Comparison of ENCODE assay signal across 10 cellular contexts in the genomic region with DNA sequence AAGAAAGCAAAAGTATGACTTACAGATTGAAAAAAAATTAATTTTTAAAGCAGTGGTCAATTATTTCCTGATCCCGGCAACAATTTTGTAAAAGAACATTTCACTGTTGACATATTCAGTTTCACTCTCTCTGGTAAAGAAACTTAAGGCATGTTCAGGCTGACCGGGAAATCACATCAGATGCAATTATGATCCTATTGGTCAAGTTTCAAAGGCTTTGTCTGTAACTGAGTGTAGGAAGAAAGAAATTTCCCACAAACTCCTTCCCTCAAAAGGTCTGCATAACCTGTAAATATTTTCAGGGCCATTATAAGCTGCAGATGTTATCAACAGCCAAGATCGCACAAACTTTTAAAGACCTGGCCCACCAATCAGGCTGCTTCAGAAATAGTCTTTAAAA.
DNase-seq lines count a peak whose midpoint lies in the region; ATAC-seq and TF ChIP-seq lines count a peak whose summit lies in the region.
"Had no signal": no experiment of that assay in that cellular context is flagged by ENCODE, and none has a peak within 500 bp of the region (broad histone marks: within the 10 kb centered on the region; RNA-seq: fewer than 3 reads in every experiment).

No MANE protein-coding gene starts in this region.

- H3K36me3 ChIP-seq in HCT116 (ENCODE audit: control insufficient read depth in 1 of 2, insufficient read depth in 2 of 2, low read length in 2 of 2) (no peaks in the 10 kb centered on the region), PC-3 (ENCODE audit: low read depth, low read length) (no peaks in the 10 kb centered on the region), smooth muscle cell (ENCODE audit: low read depth) (no peaks in the 10 kb centered on the region)

- H4K20me1 ChIP-seq in HCT116 (ENCODE audit: insufficient read depth) (no peaks in the 10 kb centered on the region), PC-3 (ENCODE audit: low read length) (no peaks in the 10 kb centered on the region), smooth muscle cell (ENCODE audit: low read depth) (no peaks in the 10 kb centered on the region)

- H3K4me1 Mint-ChIP-seq in effector memory CD8-positive, alpha-beta T cell (ENCODE audit: low read depth in 2 of 2): no peaks in the 10 kb centered on the region

- peaks cover 9% of the 10 kb centered on the region; the same call in 1 of the 2 replicates for H3K27me3 ChIP-seq in HCT116 (ENCODE audit: insufficient read depth, low read length)
- peaks cover 29% of the 10 kb centered on the region for H3K27me3 ChIP-seq in PC-3 (ENCODE audit: low read length)
- H3K27me3 ChIP-seq in smooth muscle cell (ENCODE audit: low read depth): no peaks in the 10 kb centered on the region

- no peak for ATAC-seq in HCT116
- no peak for ATAC-seq in PC-3
- no peak for ATAC-seq in GM21360 (IDR thresholded peaks at IDR 0.05; ENCODE audit: unreplicated experiment)
- no peak for ATAC-seq in effector memory CD8-positive, alpha-beta T cell (replicated peaks)

- 54% methylated on average over 3 of the region's 3 CpGs for WGBS in smooth muscle cell (ENCODE audit: low lambda C conversion rate)

- TF ChIP-seq CTCF in HCT116 (IDR thresholded peaks at IDR 0.05 in 2 of 3, conservative IDR thresholded peaks at IDR 0.05 in 1 of 3; ENCODE audit: borderline replicate concordance in 1 of 3, insufficient read depth in 1 of 3, low read depth in 2 of 3, low read length in 2 of 3) (no peak), PC-3 (conservative IDR thresholded peaks at IDR 0.05; ENCODE audit: low read depth, low read length) (no peak), smooth muscle cell (IDR thresholded peaks at IDR 0.05; ENCODE audit: borderline replicate concordance, insufficient read depth, poor library complexity, severe bottlenecking) (no peak)

- CTCF ChIA-PET in HCT116 (lab: Charles Lee): interaction anchor here (1.1 to 3.4 kb wide), 3 partner anchors 15 to 633 kb away, joined by 4 to 10 read pairs (median 5); no protein-coding TSS in a partner anchor
- CTCF ChIA-PET in PC-3 (lab: Charles Lee): no interaction called here

- H3K9ac ChIP-seq in HCT116 (ENCODE audit: low read length): no peak overlapping the region
- no peak overlapping the region for H3K9ac ChIP-seq in PC-3 (ENCODE audit: low read length)
- no peak overlapping the region for H3K9ac ChIP-seq in smooth muscle cell (ENCODE audit: low read depth)

- no peaks in the 10 kb centered on the region for H3K9me3 ChIP-seq in HCT116 (ENCODE audit: control insufficient read depth in 1 of 2, insufficient read depth in 1 of 2, low read depth in 1 of 2, low read length in 2 of 2)
- H3K9me3 ChIP-seq in PC-3 (ENCODE audit: low read length): no peaks in the 10 kb centered on the region
- no peaks in the 10 kb centered on the region for H3K9me3 ChIP-seq in smooth muscle cell (replicated peaks; ENCODE audit: low read depth)

- H3K4me3 ChIP-seq in HCT116 (replicated peaks in 1 of 2; ENCODE audit: low read depth in 1 of 2, low read length in 2 of 2) (no peak overlapping the region), PC-3 (ENCODE audit: low read length) (no peak overlapping the region), smooth muscle cell (no peak overlapping the region)

- H3K27ac Mint-ChIP-seq in effector memory CD8-positive, alpha-beta T cell: no peak overlapping the region
- H3K27ac Mint-ChIP-seq: B cell; CD4-positive, alpha-beta T cell had no signal

- H3K36me3 Mint-ChIP-seq in effector memory CD8-positive, alpha-beta T cell (ENCODE audit: insufficient read depth): no peaks in the 10 kb centered on the region

- RAD21 ChIA-PET in HCT116 (lab: Charles Lee; ENCODE audit: low non-redundant PET in 1 of 2, low total read pairs in 2 of 2, uncharacterized antibody in 2 of 2, unreplicated experiment in 2 of 2): no interaction called here

- DNase-seq in HCT116 (ENCODE audit: low read depth, low spot score): no peak
- no peak for DNase-seq in PC-3
- DNase-seq in fibroblast of peridontal ligament (ENCODE audit: extremely low read depth): peak; percentile 29
- DNase-seq in smooth muscle cell (lab: John Stamatoyannopoulos, UW; ENCODE audit: unreplicated experiment): no peak
- DNase-seq in effector memory CD8-positive, alpha-beta T cell: no peak
- no peak for DNase-seq in retina
- DNase-seq: NCI-H1436 treated with DMSO at 0.1 percent for 48 hours had no signal

- TF ChIP-seq POLR2A in HCT116 (IDR thresholded peaks at IDR 0.05; ENCODE audit: borderline replicate concordance, extremely low read depth, insufficient read depth, insufficient read length): no peak

- H3K27me3 Mint-ChIP-seq in effector memory CD8-positive, alpha-beta T cell: peaks cover 5 to 30% of the 10 kb centered on the region in 2 donors

- H3K9me2 ChIP-seq in HCT116 (ENCODE audit: insufficient read depth) (no peaks in the 10 kb centered on the region), PC-3 (replicated peaks; ENCODE audit: low read length) (no peaks in the 10 kb centered on the region)

- POLR2A ChIA-PET in HCT116 (lab: Charles Lee): interaction anchor here (0.8 kb wide), 1 partner anchor 439 kb away, joined by 3 read pairs; no protein-coding TSS in a partner anchor
- POLR2A ChIA-PET in PC-3 (lab: Charles Lee; ENCODE audit: unreplicated experiment): no interaction called here

- no peaks in the 10 kb centered on the region for H3F3A ChIP-seq in PC-3 (ENCODE audit: low read length, unreplicated experiment)
- no peaks in the 10 kb centered on the region for H3F3A ChIP-seq in smooth muscle cell (ENCODE audit: low read depth)

- H3K27ac ChIP-seq in HCT116 (ENCODE audit: low read depth, low read length): no peak overlapping the region
- H3K27ac ChIP-seq in PC-3 (ENCODE audit: low read length): no peak overlapping the region
- peak overlapping the region; percentile 29 for H3K27ac ChIP-seq in smooth muscle cell (ENCODE audit: low read depth)

- TF ChIP-seq RAD21 in HCT116 (IDR thresholded peaks at IDR 0.05; ENCODE audit: low read depth): no peak

- H3K79me2 ChIP-seq in HCT116 (ENCODE audit: insufficient read depth, low read length) (no peaks in the 10 kb centered on the region), PC-3 (ENCODE audit: low read length) (no peaks in the 10 kb centered on the region), smooth muscle cell (ENCODE audit: low read depth) (no peaks in the 10 kb centered on the region)

- H2AFZ ChIP-seq in HCT116 (ENCODE audit: low read depth, low read length, poor library complexity, severe bottlenecking): no peak overlapping the region
- H2AFZ ChIP-seq in PC-3 (ENCODE audit: low read length): no peak overlapping the region
- H2AFZ ChIP-seq in smooth muscle cell (ENCODE audit: low read depth): no peak overlapping the region

- H3K4me1 ChIP-seq in HCT116 (ENCODE audit: control insufficient read depth in 1 of 2, insufficient read depth in 2 of 2, low read length in 2 of 2) (no peaks in the 10 kb centered on the region; a peak in 1 of 4 replicates), PC-3 (ENCODE audit: insufficient read depth, low read length) (peaks cover 9% of the 10 kb centered on the region), smooth muscle cell (ENCODE audit: low read depth) (peaks cover 16% of the 10 kb centered on the region)

- intact Hi-C loops in HCT116 (cut with micrococcal nuclease): loop anchor here (1.0 to 5.0 kb wide), 5 partner anchors 216 to 770 kb away; no protein-coding TSS in a partner anchor
- intact Hi-C loops in PC-3 (cut with micrococcal nuclease): loop anchor here (1.0 to 5.0 kb wide), 2 partner anchors 204 to 633 kb away; partner anchors contain the start of gene IGF1R

- H3K9me3 Mint-ChIP-seq in effector memory CD8-positive, alpha-beta T cell: peaks cover 0 to under 1% of the 10 kb centered on the region in 2 donors
- H3K9me3 Mint-ChIP-seq: CD4-positive, alpha-beta T cell had no signal

- H3K4me2 ChIP-seq in HCT116 (ENCODE audit: low read length): peak overlapping the region; percentile 30; the same call in 1 of the 2 replicates
- peak overlapping the region; percentile 56 for H3K4me2 ChIP-seq in PC-3 (ENCODE audit: low read length)
- peak overlapping the region; percentile 26 for H3K4me2 ChIP-seq in smooth muscle cell

- H3K4me3 Mint-ChIP-seq in effector memory CD8-positive, alpha-beta T cell: no peak overlapping the region
- H3K4me3 Mint-ChIP-seq: B cell; CD4-positive, alpha-beta T cell had no signal

- BruUV-seq in HCT116 (replicated peaks; lab: Mats Ljungman, UMichigan): no TSS peak
- BruUV-seq in PC-3 (replicated peaks; lab: Mats Ljungman, UMichigan): no TSS peak

TF ChIP-seq in HCT116, 20 proteins besides CTCF, POLR2A, EP300 and RAD21:
- TF ChIP-seq SIN3A (IDR thresholded peaks at IDR 0.05; ENCODE audit: low read depth) (no peak), EZH2 (IDR thresholded peaks at IDR 0.05) (no peak), EZH2phosphoT487 (IDR thresholded peaks at IDR 0.05; ENCODE audit: borderline replicate concordance) (no peak)
- TF ChIP-seq, protein P1, sequence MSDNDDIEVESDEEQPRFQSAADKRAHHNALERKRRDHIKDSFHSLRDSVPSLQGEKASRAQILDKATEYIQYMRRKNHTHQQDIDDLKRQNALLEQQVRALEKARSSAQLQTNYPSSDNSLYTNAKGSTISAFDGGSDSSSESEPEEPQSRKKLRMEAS (IDR thresholded peaks at IDR 0.05): no peak
